24 cellular contexts compared by ENCODE assay signal in genomic region chr1:24263746-24264145, GRCh38. TPM values are rescaled to one million over a fixed set of nuclear protein-coding genes. Genes with fewer than 3 reads are reported as not detected.
DNase-seq lines count a peak whose midpoint lies in the region; TF ChIP-seq lines count a peak whose summit lies in the region.
"Had no signal": no experiment of that assay in that cellular context is flagged by ENCODE, and none has a peak within 500 bp of the region (broad histone marks: within the 10 kb centered on the region; RNA-seq: fewer than 3 reads in every experiment).

No MANE protein-coding gene starts in this region.

- H3K79me1 ChIP-seq in mesenchymal stem cell (replicated peaks; ENCODE audit: low read length, poor library complexity, severe bottlenecking), result no peaks in the 10 kb centered on the region

- TF ChIP-seq CTCF in PC-9 (conservative IDR thresholded peaks at IDR 0.05) (no peak), brain microvascular endothelial cell (IDR thresholded peaks at IDR 0.05; ENCODE audit: low read depth, low read length, missing control alignments) (no peak)

- peak overlapping the region in 1 of 2 experiments; percentile 36 for H3K14ac ChIP-seq in mesenchymal stem cell (ENCODE audit: low read length in 2 of 2)

- no peak overlapping the region for H2AFZ ChIP-seq in GM23248
- H2AFZ ChIP-seq in PC-9, result no peak overlapping the region
- H2AFZ ChIP-seq in mesenchymal stem cell (ENCODE audit: low read depth, low read length), result no peak overlapping the region

- H4K20me1 ChIP-seq in GM23248 (ENCODE audit: insufficient read depth), result no peaks in the 10 kb centered on the region
- H4K20me1 ChIP-seq in PC-9 (ENCODE audit: insufficient read depth), result no peaks in the 10 kb centered on the region
- H4K20me1 ChIP-seq: BLaER1 had no signal

- DNase-seq in AG08395 (ENCODE audit: low spot score) (peak; percentile 23), GM23248 (peak; percentile 30), PC-9 (no peak), mesenchymal stem cell (peak; percentile 29), hypothalamus (lab: John Stamatoyannopoulos, UW) (no peak), NCI-H2171 treated with DMSO at 0.1 percent for 48 hours (lab: John Stamatoyannopoulos, UW) (no peak), SKM-1 (lab: John Stamatoyannopoulos, UW; ENCODE audit: unreplicated experiment) (no peak), brain microvascular endothelial cell (no peak)
- DNase-seq: BE2C; C1 segment of cervical spinal cord; CD4-positive, alpha-beta memory T cell; CD4-positive, CD25-positive, alpha-beta regulatory T cell; CD8-positive, alpha-beta memory T cell; COR-L47; DMS 273 treated with DMSO at 0.1 percent for 48 hours; DMS153; DMS79; DND-41; GF-D8 had no signal

- H2BK120ac ChIP-seq in mesenchymal stem cell (ENCODE audit: low read depth, low read length), result no peak overlapping the region

- H2BK12ac ChIP-seq in mesenchymal stem cell (ENCODE audit: low read length in 2 of 2), result no peak overlapping the region

- WGBS in GM23248 (ENCODE audit: low coverage in 1 of 2, low lambda C conversion rate in 2 of 2, missing lambda C conversion rate in 2 of 2), 2 experiments, result 75 to 96% methylated on average over 1 of the region's 1 CpG
- no CpG with 5 or more reads among the region's 1 CpG for WGBS in mesenchymal stem cell

- no peak overlapping the region for H2BK15ac ChIP-seq in mesenchymal stem cell (ENCODE audit: low read depth, poor library complexity, severe bottlenecking)

- H3K4ac ChIP-seq in mesenchymal stem cell (ENCODE audit: low read depth in 1 of 2, low read length in 2 of 2), result no peak overlapping the region

- H3K36me3 ChIP-seq in GM23248 (ENCODE audit: low read depth) (no peaks in the 10 kb centered on the region), PC-9 (ENCODE audit: low read depth) (no peaks in the 10 kb centered on the region), mesenchymal stem cell (ENCODE audit: control insufficient read depth in 1 of 2, insufficient read depth in 2 of 2, low read depth in 1 of 2, low read length in 2 of 2) (no peaks in the 10 kb centered on the region), brain microvascular endothelial cell (replicated peaks) (no peaks in the 10 kb centered on the region)
- H3K36me3 ChIP-seq: BE2C, BLaER1 had no signal

- in situ Hi-C loops in GM23248 (cut with MboI) (no loop called here), brain microvascular endothelial cell (cut with HindIII; ENCODE audit: low pct_ligation_motif_present, low sequenced_read_pairs) (no loop called here)

- H3K9ac ChIP-seq in GM23248 (no peak overlapping the region), mesenchymal stem cell (ENCODE audit: low read length) (no peak overlapping the region)
- H3K9ac ChIP-seq: BLaER1 had no signal

- no peaks in the 10 kb centered on the region for H3K9me3 ChIP-seq in GM23248 (ENCODE audit: low read depth)
- no peaks in the 10 kb centered on the region for H3K9me3 ChIP-seq in PC-9 (ENCODE audit: insufficient read depth, low read depth)
- H3K9me3 ChIP-seq in mesenchymal stem cell (ENCODE audit: control insufficient read depth, low read length), result no peaks in the 10 kb centered on the region
- H3K9me3 ChIP-seq: A549, BE2C, BLaER1 had no signal

- no peak overlapping the region for H3K23ac ChIP-seq in mesenchymal stem cell (ENCODE audit: low read length in 2 of 2)

- H3K27ac ChIP-seq in GM23248 (no peak overlapping the region), PC-9 (peak overlapping the region; percentile 75), mesenchymal stem cell (ENCODE audit: low read length, poor library complexity, severe bottlenecking) (no peak overlapping the region), brain microvascular endothelial cell (no peak overlapping the region)
- H3K27ac ChIP-seq: 22Rv1, BLaER1 had no signal

- POLR2A ChIA-PET in PC-9 (lab: Charles Lee; ENCODE audit: unreplicated experiment), result no interaction called here

- H3K4me3 ChIP-seq in GM23248, result no peak overlapping the region
- no peak overlapping the region for H3K4me3 ChIP-seq in PC-9
- no peak overlapping the region for H3K4me3 ChIP-seq in mesenchymal stem cell (ENCODE audit: insufficient read depth in 1 of 2, low read depth in 1 of 2, low read length in 2 of 2)
- H3K4me3 ChIP-seq in brain microvascular endothelial cell (ENCODE audit: low read depth, low read length), result no peak overlapping the region
- H3K4me3 ChIP-seq: A549, BLaER1 had no signal

- no peak overlapping the region for H3K4me2 ChIP-seq in GM23248 (ENCODE audit: unreplicated experiment)
- H3K4me2 ChIP-seq in PC-9, result no peak overlapping the region
- H3K4me2 ChIP-seq in mesenchymal stem cell (ENCODE audit: low read length, poor library complexity, severe bottlenecking), result no peak overlapping the region
- H3K4me2 ChIP-seq: A549, BLaER1 had no signal

- no peak overlapping the region for H2BK5ac ChIP-seq in mesenchymal stem cell (ENCODE audit: low read depth, low read length, poor library complexity, severe bottlenecking)

- no peak overlapping the region for H3K18ac ChIP-seq in mesenchymal stem cell (ENCODE audit: low read depth in 1 of 2, low read length in 2 of 2)

- no peak overlapping the region for H2AK5ac ChIP-seq in mesenchymal stem cell (ENCODE audit: low read length, severe bottlenecking)

- H4K91ac ChIP-seq in mesenchymal stem cell (ENCODE audit: low read length), result no peak overlapping the region

- CTCF ChIA-PET in PC-9 (lab: Charles Lee), result no interaction called here

- H3K4me1 ChIP-seq in GM23248 (ENCODE audit: insufficient read depth) (peaks cover 9% of the 10 kb centered on the region), PC-9 (replicated peaks; ENCODE audit: insufficient read depth) (peaks cover 50% of the 10 kb centered on the region), mesenchymal stem cell (ENCODE audit: control insufficient read depth, insufficient read depth, low read depth, low read length) (peaks cover 5% of the 10 kb centered on the region)
- H3K4me1 ChIP-seq: BE2C, BLaER1 had no signal

- intact Hi-C loops in PC-9 (cut with micrococcal nuclease; ENCODE audit: unreplicated experiment), result no loop called here

- H3F3A ChIP-seq in GM23248 (ENCODE audit: insufficient read depth) (peaks cover 30% of the 10 kb centered on the region), PC-9 (ENCODE audit: insufficient read depth, low read depth) (peaks cover 27% of the 10 kb centered on the region)

- BruUV-seq in PC-9 (replicated peaks; lab: Mats Ljungman, UMichigan), result no TSS peak

- H3K27me3 ChIP-seq in GM23248 (replicated peaks; ENCODE audit: insufficient read depth) (no peaks in the 10 kb centered on the region), PC-9 (ENCODE audit: insufficient read depth, low read depth) (no peaks in the 10 kb centered on the region), mesenchymal stem cell (ENCODE audit: control insufficient read depth in 1 of 2, insufficient read depth in 1 of 2, low read length in 2 of 2) (peaks cover 0 to 32% of the 10 kb centered on the region in 2 experiments), brain microvascular endothelial cell (replicated peaks) (no peaks in the 10 kb centered on the region)
- H3K27me3 ChIP-seq: BE2C, BLaER1 had no signal

- H4K8ac ChIP-seq in mesenchymal stem cell (ENCODE audit: low read length), result no peak overlapping the region

- no peaks in the 10 kb centered on the region for H3K9me2 ChIP-seq in GM23248 (ENCODE audit: insufficient read depth)
- H3K9me2 ChIP-seq in PC-9 (ENCODE audit: insufficient read depth), result no peaks in the 10 kb centered on the region

- no peaks in the 10 kb centered on the region for H3K79me2 ChIP-seq in GM23248 (ENCODE audit: insufficient read depth)
- no peaks in the 10 kb centered on the region for H3K79me2 ChIP-seq in PC-9 (ENCODE audit: low read depth)

RNA-seq across cellular contexts. Expression of gene GRHL3, which starts 55.4 kb away (rescaled TPM):
- not detected in 2 replicates for total RNA-seq in GM23248 (2014; rRNA removed; shearing (Covaris generic))
- not detected in 2 replicates for polyA plus RNA-seq in GM23248 (2016; fragmentation: Nextera tagmentation; extraction: Ambion mirVana)
- total RNA-seq in PC-9 (2021), result 1.1 and 1.7 TPM in 2 replicates
- 0.19 TPM for polyA plus RNA-seq in mesenchymal stem cell (2013, experiment 1 of 2)
- 0.21 TPM for polyA plus RNA-seq in mesenchymal stem cell (2013, experiment 2 of 2)
- total RNA-seq: CD4-positive, alpha-beta memory T cell; CD4-positive, CD25-positive, alpha-beta regulatory T cell; Daoy had no signal
- polyA plus RNA-seq: CD14-positive monocyte; CD4-positive, alpha-beta memory T cell; CD4-positive, CD25-positive, alpha-beta regulatory T cell; CD8-positive, alpha-beta memory T cell had no signal

Comparison
In these comparisons a context has a peak if more than half of its experiments do, and no peak if none do; other contexts are left out.
1. DNase-seq: peak in AG08395 (single experiment), GM23248 (single experiment) and mesenchymal stem cell (single experiment); none in PC-9 (0 of 2), hypothalamus (0 of 51), NCI-H2171 treated with DMSO at 0.1 percent for 48 hours (single experiment), SKM-1 (single experiment) and brain microvascular endothelial cell (single experiment).